ENCODE assay signal across 23 cellular contexts in genomic region chr2:138183700-138184099, GRCh38.
"Had no signal": no experiment of that assay in that cellular context is flagged by ENCODE, and none has a peak within 500 bp of the region (broad histone marks: within the 10 kb centered on the region; RNA-seq: fewer than 3 reads in every experiment).

No MANE protein-coding gene starts in this region.

- H3K4me2 ChIP-seq: hepatocyte had no signal

- H2AFZ ChIP-seq: hepatocyte had no signal

- H3K27ac Mint-ChIP-seq: endodermal cell; mesothelial cell of epicardium; natural killer cell; stimulated activated naive B cell treated with anti-CD40 and anti-IgM and Interleukin-4, amounts not matched to agents 10 μg/mL and 1 μg/mL and 100 μg/mL, for 72 hours; stimulated activated naive CD8-positive, alpha-beta T cell treated with anti-CD3 and anti-CD28 coated beads, Interleukin-15, amount 100 ng/mL, for 72 hours had no signal

- H3K36me3 Mint-ChIP-seq: mesothelial cell of epicardium; natural killer cell; stimulated activated naive B cell treated with anti-CD40 and anti-IgM and Interleukin-4, amounts not matched to agents 10 μg/mL and 1 μg/mL and 100 μg/mL, for 72 hours had no signal

- H3K4me3 Mint-ChIP-seq: endodermal cell; mesothelial cell of epicardium; natural killer cell; neural crest cell; stimulated activated naive B cell treated with anti-CD40 and anti-IgM and Interleukin-4, amounts not matched to agents 10 μg/mL and 1 μg/mL and 100 μg/mL, for 72 hours; stimulated activated naive CD8-positive, alpha-beta T cell treated with anti-CD3 and anti-CD28 coated beads, Interleukin-15, amount 100 ng/mL, for 72 hours had no signal

- DNase-seq: colonic mucosa; effector CD4-positive, alpha-beta T cell; endodermal cell; erythroblast; foreskin keratinocyte; head of caudate nucleus; kidney glomerular epithelial cell; mammary epithelial cell; natural killer cell; occipital lobe; pancreas; stimulated activated CD4-positive, alpha-beta T cell treated with anti-CD3 and anti-CD28 coated beads, Interleukin-2, amount 100 ng/mL, for 24 hours; stimulated activated CD4-positive, alpha-beta T cell treated with anti-CD3 and anti-CD28 coated beads, Interleukin-4, amount 100 ng/mL, for 4 hours; stimulated activated naive B cell treated with anti-CD40 and anti-IgM and Interleukin-4, amounts not matched to agents 10 μg/mL and 1 μg/mL and 100 μg/mL, for 72 hours; stimulated activated naive CD8-positive, alpha-beta T cell treated with anti-CD3 and anti-CD28 coated beads, Interleukin-15, amount 100 ng/mL, for 72 hours; trophoblast cell had no signal

- H3K79me2 ChIP-seq: hepatocyte had no signal

- H3K9me3 ChIP-seq: colonic mucosa, pancreas, prostate gland, thoracic aorta had no signal

- H3K4me1 Mint-ChIP-seq: natural killer cell; stimulated activated naive B cell treated with anti-CD40 and anti-IgM and Interleukin-4, amounts not matched to agents 10 μg/mL and 1 μg/mL and 100 μg/mL, for 72 hours; stimulated activated naive CD8-positive, alpha-beta T cell treated with anti-CD3 and anti-CD28 coated beads, Interleukin-15, amount 100 ng/mL, for 72 hours had no signal

- H3K36me3 ChIP-seq: colonic mucosa, pancreas, prostate gland, thoracic aorta had no signal

- H3K4me1 ChIP-seq: colonic mucosa, foreskin keratinocyte, pancreas, prostate gland had no signal

- H3K27ac ChIP-seq: colonic mucosa, foreskin keratinocyte, hepatocyte, pancreas, prostate gland, thoracic aorta had no signal

- H3K9me3 Mint-ChIP-seq: endodermal cell; mesothelial cell of epicardium; neural crest cell; stimulated activated naive B cell treated with anti-CD40 and anti-IgM and Interleukin-4, amounts not matched to agents 10 μg/mL and 1 μg/mL and 100 μg/mL, for 72 hours had no signal

- H3K4me3 ChIP-seq: colonic mucosa, hepatocyte, pancreas, prostate gland, thoracic aorta had no signal

- FAIRE-seq: endothelial cell of umbilical vein, islet of Langerhans, pancreas had no signal

- H3K27me3 ChIP-seq: colonic mucosa, foreskin keratinocyte, hepatocyte, pancreas had no signal

- H3K27me3 Mint-ChIP-seq: stimulated activated naive B cell treated with anti-CD40 and anti-IgM and Interleukin-4, amounts not matched to agents 10 μg/mL and 1 μg/mL and 100 μg/mL, for 72 hours; stimulated activated naive CD8-positive, alpha-beta T cell treated with anti-CD3 and anti-CD28 coated beads, Interleukin-15, amount 100 ng/mL, for 72 hours had no signal

- ATAC-seq: foreskin keratinocyte; natural killer cell; pancreas; stimulated activated naive B cell treated with anti-CD40 and anti-IgM and Interleukin-4, amounts not matched to agents 10 μg/mL and 1 μg/mL and 100 μg/mL, for 72 hours; stimulated activated naive CD8-positive, alpha-beta T cell treated with anti-CD3 and anti-CD28 coated beads, Interleukin-15, amount 100 ng/mL, for 72 hours had no signal
